In the genomic region with DNA sequence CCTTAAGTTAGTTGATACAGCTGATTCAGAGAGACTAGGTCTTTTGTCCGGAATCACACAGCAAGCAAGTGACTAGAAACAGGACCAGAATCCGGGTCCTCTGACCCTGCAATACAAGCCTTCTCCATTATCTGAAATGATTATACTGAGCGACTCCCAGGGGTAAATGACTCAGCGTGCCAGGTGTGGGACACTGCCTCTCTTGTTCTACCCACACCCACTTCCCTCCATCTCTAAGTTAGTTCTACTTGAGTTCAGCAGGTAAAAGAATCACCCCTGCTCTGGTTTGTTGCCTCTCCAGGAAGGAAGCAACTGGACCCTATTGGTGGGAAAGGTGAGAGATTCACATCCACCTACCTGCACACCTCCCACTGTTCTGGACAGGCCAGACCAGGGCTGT, we compare ENCODE assay signal across 1 cellular context.
TF ChIP-seq lines count a peak whose summit lies in the region.

No MANE protein-coding gene starts in this region.

TF ChIP-seq in A549, 52 proteins besides CTCF, POLR2A, EP300 and RAD21 (continued from another document):
- TF ChIP-seq, protein P1, sequence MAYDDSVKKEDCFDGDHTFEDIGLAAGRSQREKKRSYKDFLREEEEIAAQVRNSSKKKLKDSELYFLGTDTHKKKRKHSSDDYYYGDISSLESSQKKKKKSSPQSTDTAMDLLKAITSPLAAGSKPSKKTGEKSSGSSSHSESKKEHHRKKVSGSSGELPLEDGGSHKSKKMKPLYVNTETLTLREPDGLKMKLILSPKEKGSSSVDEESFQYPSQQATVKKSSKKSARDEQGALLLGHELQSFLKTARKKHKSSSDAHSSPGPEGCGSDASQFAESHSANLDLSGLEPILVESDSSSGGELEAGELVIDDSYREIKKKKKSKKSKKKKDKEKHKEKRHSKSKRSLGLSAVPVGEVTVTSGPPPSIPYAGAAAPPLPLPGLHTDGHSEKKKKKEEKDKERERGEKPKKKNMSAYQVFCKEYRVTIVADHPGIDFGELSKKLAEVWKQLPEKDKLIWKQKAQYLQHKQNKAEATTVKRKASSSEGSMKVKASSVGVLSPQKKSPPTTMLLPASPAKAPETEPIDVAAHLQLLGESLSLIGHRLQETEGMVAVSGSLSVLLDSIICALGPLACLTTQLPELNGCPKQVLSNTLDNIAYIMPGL (CRISPR knock-in tag; IDR thresholded peaks at IDR 0.05; ENCODE audit: borderline replicate concordance) = no peak
- no peak for TF ChIP-seq HEYL (CRISPR knock-in tag; IDR thresholded peaks at IDR 0.05)
- no peak for TF ChIP-seq CBX2 (IDR thresholded peaks at IDR 0.05; ENCODE audit: borderline replicate concordance, low read depth)
TF ChIP-seq in A549: peak in this region for 0.
